Comparison of ENCODE assay signal across 32 cellular contexts in the genomic region with DNA sequence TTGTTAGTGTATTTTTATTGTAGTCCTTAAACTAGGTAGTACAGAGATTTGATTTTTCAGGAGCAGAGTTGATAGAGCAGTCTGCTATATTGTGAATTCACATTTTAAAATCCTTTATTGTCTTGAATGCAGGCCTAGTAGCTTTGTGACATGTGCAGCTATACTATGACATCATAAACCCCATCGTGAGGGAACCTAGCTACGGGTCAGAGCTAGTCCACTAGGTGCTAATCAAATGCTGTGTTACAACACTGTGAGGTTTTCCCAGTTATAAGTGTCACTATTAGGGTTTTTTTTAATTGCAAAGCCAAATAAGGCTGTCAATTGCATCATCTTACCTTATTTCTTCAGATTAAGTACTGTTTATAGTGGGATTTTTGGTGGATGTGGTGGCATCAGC.
"Had no signal": no experiment of that assay in that cellular context is flagged by ENCODE, and none has a peak within 500 bp of the region (broad histone marks: within the 10 kb centered on the region; RNA-seq: fewer than 3 reads in every experiment).

No MANE protein-coding gene starts in this region.

- H3K9me3 Mint-ChIP-seq: neural crest cell, type B pancreatic cell had no signal

- H3K79me2 ChIP-seq: parathyroid adenoma had no signal

- H3K4me2 ChIP-seq: smooth muscle cell had no signal

- H3K27me3 Mint-ChIP-seq: naive thymus-derived CD4-positive, alpha-beta T cell; natural killer cell treated with Interleukin-12 subunit alpha and Interleukin-12 subunit beta and Interleukin-15 and Interleukin-18, amount 100 ng/mL, for 72 hours; progenitor cell of endocrine pancreas; stimulated activated memory B cell treated with anti-CD40 and anti-IgM and Interleukin-4, amounts not matched to agents 10 μg/mL and 1 μg/mL and 100 μg/mL, for 72 hours; stimulated activated naive CD8-positive, alpha-beta T cell treated with anti-CD3 and anti-CD28 coated beads, Interleukin-15, amount 100 ng/mL, for 72 hours; type B pancreatic cell had no signal

- H3K27me3 ChIP-seq: ovary, spleen, suprapubic skin, testis, tibial artery, transverse colon, upper lobe of right lung, uterus had no signal

- H2AFZ ChIP-seq: parathyroid adenoma had no signal

- H3K9me3 ChIP-seq: ovary, psoas muscle, suprapubic skin, testis, transverse colon, upper lobe of right lung, uterus had no signal

- H3K4me3 ChIP-seq: ovary, psoas muscle, skin epidermis, smooth muscle cell, spleen, suprapubic skin, testis, tibial artery, transverse colon, upper lobe of right lung, uterus had no signal

- DNase-seq: naive thymus-derived CD4-positive, alpha-beta T cell; nephron progenitor cell; occipital lobe; ovary; posterior cingulate gyrus; psoas muscle; right cardiac atrium; spleen; stimulated activated CD4-positive, alpha-beta T cell treated with anti-CD3 and anti-CD28 coated beads, Interleukin-12 subunit alpha, Interleukin-12 subunit beta, amount 100 ng/mL, for 4 hours; stimulated activated CD4-positive, alpha-beta T cell treated with anti-CD3 and anti-CD28 coated beads, Interleukin-1b, Interleukin-23, amount 100 ng/mL, for 48 hours; stimulated activated CD4-positive, alpha-beta T cell treated with anti-CD3 and anti-CD28 coated beads, Interleukin-4, amount 100 ng/mL, for 1 hour; stimulated activated CD4-positive, alpha-beta T cell treated with anti-CD3 and anti-CD28 coated beads, Interleukin-4, amount 100 ng/mL, for 4 hours; stimulated activated CD8-positive, alpha-beta memory T cell treated with anti-CD3 and anti-CD28 coated beads, Interleukin-4, amount 100 ng/mL, for 48 hours; stimulated activated naive CD4-positive, alpha-beta T cell; stimulated activated naive CD8-positive, alpha-beta T cell treated with anti-CD3 and anti-CD28 coated beads, Interleukin-15, amount 100 ng/mL, for 72 hours; stimulated activated naive CD8-positive, alpha-beta T cell treated with anti-CD3 and anti-CD28 coated beads, Interleukin-15, Interleukin-2, amounts not matched to agents 100 U/mL and 50 U/mL, for 24 hours; substantia nigra; testis; tibial artery; transverse colon; upper lobe of right lung; uterus had no signal

- ATAC-seq: naive thymus-derived CD4-positive, alpha-beta T cell; psoas muscle; right cardiac atrium; sciatic nerve; stimulated activated memory B cell treated with anti-CD40 and anti-IgM and Interleukin-4, amounts not matched to agents 10 μg/mL and 1 μg/mL and 100 μg/mL, for 72 hours; stimulated activated naive CD8-positive, alpha-beta T cell treated with anti-CD3 and anti-CD28 coated beads, Interleukin-15, amount 100 ng/mL, for 72 hours; stimulated activated naive CD8-positive, alpha-beta T cell treated with anti-CD3 and anti-CD28 coated beads, Interleukin-15, Interleukin-2, amounts not matched to agents 100 U/mL and 50 U/mL, for 24 hours; upper lobe of right lung had no signal

- H3K9ac ChIP-seq: parathyroid adenoma had no signal

- H3K36me3 ChIP-seq: ovary, spleen, suprapubic skin, tibial artery, transverse colon, upper lobe of right lung, uterus had no signal

- H3K27ac ChIP-seq: ovary, parathyroid adenoma, psoas muscle, skin epidermis, spleen, suprapubic skin, testis, tibial artery, transverse colon, upper lobe of right lung, uterus had no signal

- H3K36me3 Mint-ChIP-seq: type B pancreatic cell had no signal

- H3K4me1 ChIP-seq: spleen, testis, transverse colon, upper lobe of right lung, uterus had no signal

- H3K27ac Mint-ChIP-seq: natural killer cell treated with Interleukin-12 subunit alpha and Interleukin-12 subunit beta and Interleukin-15 and Interleukin-18, amount 100 ng/mL, for 72 hours; nephron progenitor cell; progenitor cell of endocrine pancreas; stimulated activated memory B cell treated with anti-CD40 and anti-IgM and Interleukin-4, amounts not matched to agents 10 μg/mL and 1 μg/mL and 100 μg/mL, for 72 hours; stimulated activated naive CD8-positive, alpha-beta T cell treated with anti-CD3 and anti-CD28 coated beads, Interleukin-15, amount 100 ng/mL, for 72 hours; type B pancreatic cell had no signal

- H3K4me3 Mint-ChIP-seq: naive thymus-derived CD4-positive, alpha-beta T cell; natural killer cell treated with Interleukin-12 subunit alpha and Interleukin-12 subunit beta and Interleukin-15 and Interleukin-18, amount 100 ng/mL, for 72 hours; nephron progenitor cell; neural crest cell; stimulated activated memory B cell treated with anti-CD40 and anti-IgM and Interleukin-4, amounts not matched to agents 10 μg/mL and 1 μg/mL and 100 μg/mL, for 72 hours; stimulated activated naive CD8-positive, alpha-beta T cell treated with anti-CD3 and anti-CD28 coated beads, Interleukin-15, amount 100 ng/mL, for 72 hours; type B pancreatic cell had no signal
